In the genomic region with DNA sequence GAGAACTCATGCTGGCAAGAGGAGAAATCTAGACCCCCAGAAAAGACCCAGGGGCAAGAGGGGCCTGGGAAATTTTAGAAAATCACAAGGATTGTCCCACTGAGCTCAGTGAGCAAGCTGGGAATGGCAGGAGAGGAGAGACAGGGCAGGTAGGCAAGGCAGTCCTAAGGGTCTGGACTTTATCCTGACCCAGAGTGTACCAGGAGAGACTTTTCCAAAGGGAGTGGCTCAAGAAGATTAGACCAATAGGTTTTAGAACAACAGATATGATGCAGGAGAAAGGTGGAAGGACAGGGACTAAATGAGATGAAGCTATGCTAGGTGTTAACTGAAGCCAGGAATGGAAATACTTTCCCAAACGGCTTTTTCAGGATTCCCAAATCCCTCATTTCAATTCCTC, we compare ENCODE assay signal across 7 cellular contexts.
"Had no signal": no experiment of that assay in that cellular context is flagged by ENCODE, and none has a peak within 500 bp of the region (broad histone marks: within the 10 kb centered on the region; RNA-seq: fewer than 3 reads in every experiment).

No MANE protein-coding gene starts in this region.

- FAIRE-seq: HepG2, HTR-8/SVneo, K562 had no signal

- H3K27ac ChIP-seq: HL-60 had no signal

- H3K4me3 ChIP-seq: K562 had no signal

- DNase-seq: IMR-90, KBM-7, KG1 had no signal
